Comparison of ENCODE assay signal across 12 cellular contexts in the genomic region with DNA sequence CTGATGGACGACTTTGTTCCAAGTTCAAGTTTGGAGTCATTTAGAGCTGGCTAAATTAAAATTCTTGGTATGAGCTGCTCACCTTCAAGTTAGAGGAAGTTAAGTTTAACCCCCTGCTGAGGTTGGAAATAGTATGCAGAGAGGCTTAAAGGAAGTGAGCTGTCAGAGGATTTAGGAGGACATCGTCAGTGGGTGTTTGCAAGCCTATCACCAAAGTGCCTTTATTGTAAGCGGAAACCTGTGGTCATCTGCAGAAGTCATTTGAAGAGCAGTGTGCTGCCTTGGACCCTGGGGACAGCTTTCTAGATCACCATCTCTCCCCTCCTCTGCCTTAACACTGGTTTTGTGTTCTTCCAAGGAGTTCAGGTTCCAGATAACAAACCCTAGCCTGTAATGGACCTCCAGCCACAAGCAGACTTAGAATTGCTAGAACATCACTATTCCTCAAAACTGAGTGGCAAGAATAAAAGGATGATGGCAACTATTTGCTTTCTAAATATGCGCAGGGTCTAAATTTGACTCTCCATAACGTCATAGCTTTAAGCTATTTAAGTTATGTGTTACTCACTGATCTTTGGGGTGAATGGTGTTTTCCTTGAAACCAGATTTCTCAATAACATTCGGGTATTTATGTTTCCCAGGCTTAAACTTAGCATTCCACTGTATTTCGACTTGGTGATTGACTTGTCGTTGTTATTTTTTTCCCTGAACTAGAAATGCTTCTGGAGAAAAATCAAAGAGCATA.
DNase-seq lines count a peak whose midpoint lies in the region; TF ChIP-seq lines count a peak whose summit lies in the region.
"Had no signal": no experiment of that assay in that cellular context is flagged by ENCODE, and none has a peak within 500 bp of the region (broad histone marks: within the 10 kb centered on the region; RNA-seq: fewer than 3 reads in every experiment).

No MANE protein-coding gene starts in this region.

- no peak overlapping the region for H3K4me3 ChIP-seq in ACC112 (ENCODE audit: low read depth, low read length)
- H3K4me3 ChIP-seq: gastroesophageal sphincter had no signal

- H3K27me3 ChIP-seq in ACC112 (ENCODE audit: insufficient read depth, low read length), result no peaks in the 10 kb centered on the region
- H3K27me3 ChIP-seq: gastroesophageal sphincter had no signal

- H2AFZ ChIP-seq in ACC112 (ENCODE audit: low read length, unreplicated experiment), result no peak overlapping the region

- no peaks in the 10 kb centered on the region for H3K36me3 ChIP-seq in ACC112 (ENCODE audit: insufficient read depth, low read length)
- H3K36me3 ChIP-seq: gastroesophageal sphincter had no signal

- H3K79me2 ChIP-seq in ACC112 (ENCODE audit: control insufficient read depth, insufficient read depth, low read length, unreplicated experiment), result no peaks in the 10 kb centered on the region

- peaks cover 31% of the 10 kb centered on the region for H3K4me1 ChIP-seq in ACC112 (ENCODE audit: control insufficient read depth, insufficient read depth, low read length, unreplicated experiment)

- POLR2A ChIA-PET in GM10248 (lab: Yijun Ruan, JAX), result no interaction called here

- CTCF ChIA-PET in GM10248 (lab: Yijun Ruan, JAX), result interaction anchor here (1.1 kb wide), 1 partner anchor 48 kb away, joined by 3 read pairs; no protein-coding TSS in a partner anchor

- TF ChIP-seq CTCF in GM10248 (IDR thresholded peaks at IDR 0.05; ENCODE audit: control extremely low read depth, extremely low read depth, low read depth, missing control alignments), result no peak

- peak overlapping the region; percentile 51 for H3K27ac ChIP-seq in ACC112 (ENCODE audit: low read depth, low read length)
- H3K27ac ChIP-seq: gastroesophageal sphincter, VCaP had no signal

- DNase-seq in HS-27A (ENCODE audit: low read depth) (peak; percentile 35), amniotic epithelial cell (ENCODE audit: low read depth) (peak; percentile 93), iPS DF 4.7 (ENCODE audit: extremely low read depth, low spot score) (peak; percentile 46), islet precursor cell (no peak), DMS53 (lab: John Stamatoyannopoulos, UW) (no peak), HT-29 (ENCODE audit: low spot score) (no peak), GM10248 (ENCODE audit: extremely low spot score) (no peak)
- DNase-seq: DMS153, NCI-H1436 had no signal

Comparison
In these comparisons a context has a peak if more than half of its experiments do, and no peak if none do; other contexts are left out.
1. DNase-seq: peak in HS-27A (single experiment), amniotic epithelial cell (single experiment) and iPS DF 4.7 (single experiment); none in islet precursor cell (single experiment), DMS53 (single experiment), HT-29 (single experiment) and GM10248 (single experiment).